ENCODE assay signal across 7 cellular contexts in the genomic region with DNA sequence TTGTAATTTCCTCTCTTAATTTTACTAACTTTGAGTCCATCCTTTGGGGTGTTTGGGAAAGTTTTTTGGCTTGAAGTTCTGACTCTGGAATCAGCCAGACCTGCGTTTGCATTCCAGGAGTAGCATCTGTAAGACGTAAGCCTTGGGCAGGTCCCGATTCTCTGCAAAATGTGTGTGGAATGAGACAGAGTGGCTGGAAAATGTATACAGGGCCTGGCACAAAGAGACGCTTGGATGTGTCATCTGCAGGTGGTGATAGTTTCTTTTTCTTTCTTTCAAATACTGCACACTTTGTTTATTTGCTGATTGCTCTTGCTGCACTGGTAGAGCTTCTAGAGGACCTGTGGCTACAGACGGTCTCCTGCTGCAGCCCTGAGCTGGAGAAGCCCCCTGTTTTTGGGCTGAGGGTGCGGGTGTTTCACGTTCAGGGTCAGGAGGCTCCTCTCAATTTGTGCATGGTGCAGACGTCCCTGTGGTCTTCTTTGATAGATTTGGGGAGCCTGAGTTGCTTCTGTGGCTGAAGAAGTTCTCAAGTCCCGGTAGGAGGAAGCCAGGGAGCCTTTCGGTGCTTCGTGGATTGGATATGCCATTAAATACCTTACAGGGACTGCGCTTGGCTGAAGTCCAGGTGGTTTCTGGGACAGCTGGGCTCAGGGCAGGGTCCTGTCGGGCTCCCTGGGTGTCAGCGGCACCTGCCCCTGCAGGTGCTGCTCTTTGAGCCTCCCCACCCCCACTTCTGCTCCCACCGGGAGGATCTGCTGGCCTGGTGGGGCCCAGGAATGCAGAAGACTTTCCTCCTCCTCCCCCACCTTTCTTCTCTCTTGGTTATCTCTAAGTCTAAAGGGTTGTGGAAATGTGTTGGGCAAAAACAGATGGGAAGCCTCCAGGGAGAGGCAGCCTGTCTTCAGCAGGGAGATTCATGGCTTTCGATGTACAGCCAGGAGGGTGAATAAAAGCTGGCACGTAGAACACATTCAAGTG. TPM values are rescaled to one million over a fixed set of nuclear protein-coding genes. Genes with fewer than 3 reads are reported as not detected.
A peak's percentile ranks its signal among the peaks of the same experiment; 100 is the strongest.
DNase-seq lines count a peak whose midpoint lies in the region; ATAC-seq and TF ChIP-seq lines count a peak whose summit lies in the region.

No MANE protein-coding gene starts in this region.

- H3K9me3 ChIP-seq in effector memory CD4-positive, alpha-beta T cell (ENCODE audit: control insufficient read depth, low read length), result no peaks in the 10 kb centered on the region

- no peaks in the 10 kb centered on the region for H3K27me3 ChIP-seq in effector memory CD4-positive, alpha-beta T cell (replicated peaks; ENCODE audit: control insufficient read depth, insufficient read depth, low read length, poor library complexity, severe bottlenecking)

- peak; percentile 75 for DNase-seq in GM03348 (ENCODE audit: low spot score)
- peak; percentile 53 for DNase-seq in NCI-H2107 (lab: John Stamatoyannopoulos, UW)
- peak; percentile 66 to 70 for DNase-seq in cardiac fibroblast (ENCODE audit: low read depth in 2 of 2)
- peak; percentile 64 for DNase-seq in posterior vena cava (ENCODE audit: low spot score)
- DNase-seq in effector memory CD4-positive, alpha-beta T cell, result no peak
- no peak for DNase-seq in T-helper 9 cell

- H3K27ac ChIP-seq in effector memory CD4-positive, alpha-beta T cell (ENCODE audit: insufficient read depth, low read length, poor library complexity, severe bottlenecking), result no peak overlapping the region

- intact Hi-C loops in posterior vena cava (cut with DNase I), result no loop called here

- no peaks in the 10 kb centered on the region for H3K36me3 ChIP-seq in effector memory CD4-positive, alpha-beta T cell (ENCODE audit: control insufficient read depth, insufficient read depth, low read length)

- ATAC-seq in HG03280 (IDR thresholded peaks at IDR 0.05; ENCODE audit: unreplicated experiment), result no peak

- H3K4me1 ChIP-seq in effector memory CD4-positive, alpha-beta T cell (ENCODE audit: control insufficient read depth, insufficient read depth, low read length, poor library complexity, severe bottlenecking), result peaks cover 4% of the 10 kb centered on the region

- TF ChIP-seq CTCF in cardiac fibroblast (IDR thresholded peaks at IDR 0.05; ENCODE audit: low read depth, low read length), result no peak

- H3K4me3 ChIP-seq in cardiac fibroblast (replicated peaks in 1 of 2; ENCODE audit: low read depth in 2 of 2, low read length in 2 of 2), result no peak overlapping the region
- H3K4me3 ChIP-seq in effector memory CD4-positive, alpha-beta T cell (ENCODE audit: insufficient read depth, low read depth, low read length, poor library complexity, severe bottlenecking), result no peak overlapping the region

RNA-seq across cellular contexts. Expression of gene GAS6, which starts 44.1 kb away (rescaled TPM):
- 100 to 1,000 TPM; 201 to 215 TPM for total RNA-seq in posterior vena cava

Comparison
In these comparisons a context has a peak if more than half of its experiments do, and no peak if none do; other contexts are left out.
1. DNase-seq: peak in GM03348 (single experiment), NCI-H2107 (single experiment), cardiac fibroblast (2 of 2) and posterior vena cava (single experiment); none in effector memory CD4-positive, alpha-beta T cell (0 of 3) and T-helper 9 cell (single experiment).